28 cellular contexts compared by ENCODE assay signal in genomic region chr5:64789457-64789856, GRCh38. TPM values are rescaled to one million over a fixed set of nuclear protein-coding genes. Genes with fewer than 3 reads are reported as not detected.
DNase-seq lines count a peak whose midpoint lies in the region; FAIRE-seq and TF ChIP-seq lines count a peak whose summit lies in the region.
"Had no signal": no experiment of that assay in that cellular context is flagged by ENCODE, and none has a peak within 500 bp of the region (broad histone marks: within the 10 kb centered on the region; RNA-seq: fewer than 3 reads in every experiment).

No MANE protein-coding gene starts in this region.

- H3K4me1 ChIP-seq in SJSA1 (replicated peaks): peaks cover 9% of the 10 kb centered on the region
- H3K4me1 ChIP-seq: upper lobe of right lung had no signal

- H3K27ac ChIP-seq in SJSA1: 0 out of 2 replicates have a peak overlapping the region, but pooled peaks have one; percentile 10
- H3K27ac ChIP-seq: body of pancreas, upper lobe of right lung had no signal

- no peaks in the 10 kb centered on the region for H3K27me3 Mint-ChIP-seq in osteocyte (ENCODE audit: unreplicated experiment)
- H3K27me3 Mint-ChIP-seq: activated CD4-positive, alpha-beta memory T cell treated with anti-CD3 and anti-CD28 coated beads, Interleukin-2, amount 10 ng/mL, durations not matched to agents 7 days and 5 days; activated naive CD8-positive, alpha-beta T cell treated with anti-CD3 and anti-CD28 coated beads for 36 hours; B cell; CD8-positive, alpha-beta memory T cell; T-cell had no signal

- no peak for TF ChIP-seq POLR2A in H54 (IDR thresholded peaks at IDR 0.05; ENCODE audit: low read depth, low read length)

- no peak for DNase-seq in H54 (ENCODE audit: insufficient read length, low spot score)
- DNase-seq in SJSA1 (ENCODE audit: low read depth in 1 of 2, low spot score in 2 of 2): peak in 1 of 2 experiments; percentile 28
- DNase-seq in fibroblast of gingiva (ENCODE audit: low read depth): peak; percentile 63
- peak; percentile 12 for DNase-seq in renal cortical epithelial cell (ENCODE audit: low read depth)
- no peak for DNase-seq in NCI-H748 (lab: John Stamatoyannopoulos, UW; ENCODE audit: unreplicated experiment)
- DNase-seq in superior temporal gyrus (ENCODE audit: extremely low spot score): no peak
- DNase-seq in osteocyte (ENCODE audit: extremely low spot score, unreplicated experiment): no peak
- DNase-seq in AML-193 (lab: John Stamatoyannopoulos, UW): no peak
- DNase-seq: activated CD4-positive, alpha-beta memory T cell treated with anti-CD3 and anti-CD28 coated beads, Interleukin-2, amount 10 ng/mL, durations not matched to agents 7 days and 5 days; activated naive CD8-positive, alpha-beta T cell treated with anti-CD3 and anti-CD28 coated beads for 36 hours; body of pancreas; CD8-positive, alpha-beta memory T cell; DMS153; effector CD8-positive, alpha-beta T cell; GF-D8; H7; head of caudate nucleus; left cardiac atrium; mesendoderm; MG63; NCI-H510A treated with DMSO at 0.1 percent for 48 hours; occipital lobe; Right ventricle myocardium superior; stimulated activated CD4-positive, alpha-beta T cell treated with anti-CD3 and anti-CD28 coated beads, Interleukin-2, amount 100 ng/mL, for 24 hours; T-cell; upper lobe of right lung had no signal

- no peak for TF ChIP-seq CTCF in osteocyte (IDR thresholded peaks at IDR 0.05)

- FAIRE-seq in H54 (lab: Jason Lieb, UNC): peak; percentile 75

- peaks cover 3% of the 10 kb centered on the region for H3K4me1 Mint-ChIP-seq in osteocyte (ENCODE audit: unreplicated experiment)
- H3K4me1 Mint-ChIP-seq: B cell had no signal

- H3K36me3 ChIP-seq in SJSA1: peaks cover 3% of the 10 kb centered on the region; the same call in 1 of the 2 replicates

- H3K9me3 ChIP-seq in SJSA1 (replicated peaks): no peaks in the 10 kb centered on the region
- H3K9me3 ChIP-seq: body of pancreas, MG63, upper lobe of right lung had no signal

- peaks cover 14% of the 10 kb centered on the region for H3K36me3 Mint-ChIP-seq in osteocyte (ENCODE audit: unreplicated experiment)

- H3K4me3 ChIP-seq in SJSA1: no peak overlapping the region
- H3K4me3 ChIP-seq: body of pancreas, MG63, smooth muscle cell, upper lobe of right lung had no signal

- no peak overlapping the region for H3K4me3 Mint-ChIP-seq in osteocyte (ENCODE audit: unreplicated experiment)
- H3K4me3 Mint-ChIP-seq: activated CD4-positive, alpha-beta memory T cell treated with anti-CD3 and anti-CD28 coated beads, Interleukin-2, amount 10 ng/mL, durations not matched to agents 7 days and 5 days; activated naive CD8-positive, alpha-beta T cell treated with anti-CD3 and anti-CD28 coated beads for 36 hours; B cell; CD8-positive, alpha-beta memory T cell; T-cell had no signal

- H3K27ac Mint-ChIP-seq in osteocyte (ENCODE audit: unreplicated experiment): no peak overlapping the region
- H3K27ac Mint-ChIP-seq: activated CD4-positive, alpha-beta memory T cell treated with anti-CD3 and anti-CD28 coated beads, Interleukin-2, amount 10 ng/mL, durations not matched to agents 7 days and 5 days; activated naive CD8-positive, alpha-beta T cell treated with anti-CD3 and anti-CD28 coated beads for 36 hours; B cell; CD8-positive, alpha-beta memory T cell; T-cell had no signal

- H3K9me3 Mint-ChIP-seq in osteocyte (ENCODE audit: unreplicated experiment): no peaks in the 10 kb centered on the region
- H3K9me3 Mint-ChIP-seq: activated CD4-positive, alpha-beta memory T cell treated with anti-CD3 and anti-CD28 coated beads, Interleukin-2, amount 10 ng/mL, durations not matched to agents 7 days and 5 days; activated naive CD8-positive, alpha-beta T cell treated with anti-CD3 and anti-CD28 coated beads for 36 hours; CD8-positive, alpha-beta memory T cell; T-cell had no signal

- H3K27me3 ChIP-seq in SJSA1 (replicated peaks): no peaks in the 10 kb centered on the region
- H3K27me3 ChIP-seq: body of pancreas, MG63, upper lobe of right lung had no signal

RNA-seq across cellular contexts. Expression of gene CWC27, which starts 20.7 kb away (rescaled TPM):
- total RNA-seq in SJSA1 (2014; rRNA removed; shearing (Covaris generic)): 15.7 and 27.7 TPM in 2 replicates
- total RNA-seq in renal cortical epithelial cell (10.2 and 23.5 TPM in 2 replicates), osteocyte (20.6 and 24.7 TPM in 2 replicates)

RNA-seq across cellular contexts. Expression of gene SREK1IP1, which starts 21.0 kb away (rescaled TPM):
- 7.4 and 9.2 TPM in 2 replicates for total RNA-seq in SJSA1 (2014; rRNA removed; shearing (Covaris generic))
- total RNA-seq in renal cortical epithelial cell: 21.8 and 25.9 TPM in 2 replicates
- 17.9 and 20.2 TPM in 2 replicates for total RNA-seq in osteocyte

Comparison
In these comparisons a context has a peak if more than half of its experiments do, and no peak if none do; other contexts are left out.
1. DNase-seq: peak in fibroblast of gingiva (single experiment) and renal cortical epithelial cell (single experiment); none in H54 (single experiment), NCI-H748 (single experiment), superior temporal gyrus (single experiment), osteocyte (single experiment) and AML-193 (0 of 2).